Comparison of ENCODE assay signal across 11 cellular contexts in genomic region chr11:132942611-132943324, GRCh38.
DNase-seq lines count a peak whose midpoint lies in the region; ATAC-seq and TF ChIP-seq lines count a peak whose summit lies in the region.
"Had no signal": no experiment of that assay in that cellular context is flagged by ENCODE, and none has a peak within 500 bp of the region (broad histone marks: within the 10 kb centered on the region; RNA-seq: fewer than 3 reads in every experiment).

No MANE protein-coding gene starts in this region.

- intact Hi-C loops in stomach (cut with DNase I; ENCODE audit: low total_unique reads) = no loop called here

- WGBS in GM23248 (ENCODE audit: low coverage in 1 of 2, low lambda C conversion rate in 2 of 2, missing lambda C conversion rate in 2 of 2), 2 experiments = 46 to 49% methylated on average over 23 to 39 of the region's 41 CpGs
- 17% methylated on average over 13 of the region's 41 CpGs for WGBS in SK-N-SH (ENCODE audit: low lambda C conversion rate)
- no CpG with 5 or more reads among the region's 41 CpGs for WGBS in iPS DF 6.9 (ENCODE audit: insufficient coverage, insufficient read length)
- WGBS in stomach, 5 donors = 8 to 40% (median 23%) methylated on average over 11 to 39 of the region's 41 CpGs

- H3K27ac ChIP-seq in GM23248 = no peak overlapping the region
- H3K27ac ChIP-seq in SK-N-SH (ENCODE audit: low read depth in 2 of 2, low read length in 1 of 2) = no peak overlapping the region
- no peak overlapping the region for H3K27ac ChIP-seq in iPS DF 6.9 (ENCODE audit: low read length)
- H3K27ac ChIP-seq in stomach = no peak overlapping the region
- H3K27ac ChIP-seq: left lung had no signal

- H3K4me3 ChIP-seq in GM23248 = peak overlapping the region; percentile 68
- H3K4me3 ChIP-seq in SK-N-SH (ENCODE audit: low read depth in 2 of 2, low read length in 1 of 2) = peak overlapping the region in 1 of 2 experiments; percentile 44; a peak in 2 of 4 replicates
- peak overlapping the region; percentile 63; the same call in 1 of the 2 replicates for H3K4me3 ChIP-seq in iPS DF 6.9 (ENCODE audit: low read length)
- peak overlapping the region; percentile 50 for H3K4me3 ChIP-seq in retinal pigment epithelial cell (ENCODE audit: low read length)
- peak overlapping the region in 1 of 4 donors; percentile 43 for H3K4me3 ChIP-seq in stomach
- H3K4me3 ChIP-seq: left lung had no signal

- no peak for TF ChIP-seq POLR2A in stomach (IDR thresholded peaks at IDR 0.05)

- no peak for TF ChIP-seq EP300 in SK-N-SH (IDR thresholded peaks at IDR 0.05; ENCODE audit: borderline replicate concordance in 1 of 2, low read depth in 1 of 2, low read length in 1 of 2)
- TF ChIP-seq EP300 in stomach (IDR thresholded peaks at IDR 0.05) = no peak

- H3K9me2 ChIP-seq in GM23248 (ENCODE audit: insufficient read depth) (no peaks in the 10 kb centered on the region), SK-N-SH (no peaks in the 10 kb centered on the region)

- peaks cover 11% of the 10 kb centered on the region; the same call in 1 of the 2 replicates for H3K27me3 ChIP-seq in GM23248 (replicated peaks; ENCODE audit: insufficient read depth)
- H3K27me3 ChIP-seq in SK-N-SH (ENCODE audit: insufficient read depth) = peaks cover 4% of the 10 kb centered on the region; the same call in 1 of the 2 replicates
- peaks cover 4% of the 10 kb centered on the region; the same call in 1 of the 2 replicates for H3K27me3 ChIP-seq in iPS DF 6.9 (ENCODE audit: control insufficient read depth, insufficient read depth, low read length)
- peaks cover 9 to 49% (median 30%) of the 10 kb centered on the region in 3 donors for H3K27me3 ChIP-seq in stomach

- TF ChIP-seq CTCF in SK-N-SH (IDR thresholded peaks at IDR 0.05) (peak; percentile 20), retinal pigment epithelial cell (conservative IDR thresholded peaks at IDR 0.05; ENCODE audit: low read depth, low read length) (peak; percentile 38), stomach (IDR thresholded peaks at IDR 0.05) (no peak)

- H3K36me3 ChIP-seq in GM23248 (ENCODE audit: low read depth) (no peaks in the 10 kb centered on the region), SK-N-SH (replicated peaks in 1 of 2; ENCODE audit: control insufficient read depth in 1 of 2, insufficient read depth in 2 of 2, low read length in 1 of 2) (no peaks in the 10 kb centered on the region), iPS DF 6.9 (ENCODE audit: control insufficient read depth, insufficient read depth, low read length) (no peaks in the 10 kb centered on the region), stomach (no peaks in the 10 kb centered on the region)
- H3K36me3 ChIP-seq: left lung had no signal

- no peak for ATAC-seq in GM18907 (IDR thresholded peaks at IDR 0.05; ENCODE audit: unreplicated experiment)
- ATAC-seq: left lung had no signal

- H4K20me1 ChIP-seq in GM23248 (ENCODE audit: insufficient read depth) = no peaks in the 10 kb centered on the region
- no peaks in the 10 kb centered on the region for H4K20me1 ChIP-seq in SK-N-SH (ENCODE audit: insufficient read depth)

- H2AFZ ChIP-seq in GM23248 (peak overlapping the region; percentile 58), SK-N-SH (ENCODE audit: low read depth) (no peak overlapping the region)

- no peaks in the 10 kb centered on the region for H3K9me3 ChIP-seq in GM23248 (ENCODE audit: low read depth)
- no peaks in the 10 kb centered on the region for H3K9me3 ChIP-seq in SK-N-SH
- H3K9me3 ChIP-seq in iPS DF 6.9 (ENCODE audit: control insufficient read depth, insufficient read depth, low read length) = no peaks in the 10 kb centered on the region
- no peaks in the 10 kb centered on the region for H3K9me3 ChIP-seq in stomach
- H3K9me3 ChIP-seq: left lung had no signal

- H3K4me1 ChIP-seq in GM23248 (ENCODE audit: insufficient read depth) (0 out of 2 replicates have a peak, but pooled peaks cover 3% of the 10 kb centered on the region), SK-N-SH (ENCODE audit: control insufficient read depth in 1 of 2, insufficient read depth in 2 of 2, low read depth in 1 of 2, low read length in 1 of 2) (no peaks in the 10 kb centered on the region; a peak in 1 of 4 replicates), iPS DF 6.9 (ENCODE audit: control insufficient read depth, insufficient read depth, low read length) (no peaks in the 10 kb centered on the region; the same call in 1 of the 2 replicates), stomach (peaks cover 8 to 15% (median 15%) of the 10 kb centered on the region in 4 donors)
- H3K4me1 ChIP-seq: left lung had no signal

- in situ Hi-C loops in GM23248 (cut with MboI) = no loop called here

- CTCF ChIA-PET in SK-N-SH (lab: Yijun Ruan, JAX) = interaction anchor here (0.7 to 2.9 kb wide), 15 partner anchors 8 to 1248 kb away, joined by 3 to 23 read pairs (median 3); no protein-coding TSS in a partner anchor

- peak overlapping the region; percentile 73 for H3K4me2 ChIP-seq in GM23248 (ENCODE audit: unreplicated experiment)
- H3K4me2 ChIP-seq in SK-N-SH = peak overlapping the region; percentile 57; the same call in 1 of the 2 replicates

- POLR2A ChIA-PET in SK-N-SH (lab: Yijun Ruan, JAX) = no interaction called here

- 0 out of 2 replicates have a peak, but pooled peaks cover 4% of the 10 kb centered on the region for H3F3A ChIP-seq in GM23248 (ENCODE audit: insufficient read depth)
- H3F3A ChIP-seq in SK-N-SH (replicated peaks; ENCODE audit: insufficient read depth) = no peaks in the 10 kb centered on the region

- TF ChIP-seq RAD21 in SK-N-SH (IDR thresholded peaks at IDR 0.05; ENCODE audit: low read length) = no peak

- H3K9ac ChIP-seq in GM23248 = no peak overlapping the region
- no peak overlapping the region for H3K9ac ChIP-seq in SK-N-SH

- H3K79me2 ChIP-seq in GM23248 (ENCODE audit: insufficient read depth) (no peaks in the 10 kb centered on the region), SK-N-SH (ENCODE audit: insufficient read depth) (no peaks in the 10 kb centered on the region)

- no peak for DNase-seq in GM23248
- DNase-seq in SK-N-SH = peak; percentile 49
- no peak for DNase-seq in iPS DF 6.9 (ENCODE audit: low read depth, low spot score)
- DNase-seq in retinal pigment epithelial cell (ENCODE audit: low read depth) = no peak
- DNase-seq in NCI-H1105 treated with DMSO at 0.1 percent for 48 hours (lab: John Stamatoyannopoulos, UW) = no peak
- DNase-seq in stomach = no peak
- DNase-seq: activated CD4-positive, alpha-beta T cell treated with anti-CD3 and anti-CD28 coated beads, Interleukin-2, amount 10 ng/mL, durations not matched to agents 7 days and 5 days; activated naive CD4-positive, alpha-beta T cell treated with anti-CD3 and anti-CD28 coated beads, Interleukin-2, amount 10 ng/mL, durations not matched to agents 7 days and 5 days; Kasumi-1 had no signal

TF ChIP-seq in SK-N-SH, 30 proteins besides CTCF, POLR2A, EP300 and RAD21:
- TF ChIP-seq CHD2 (IDR thresholded peaks at IDR 0.05; ENCODE audit: low read length, partially characterized antibody) = no peak
- TF ChIP-seq NRF1 (IDR thresholded peaks at IDR 0.05; ENCODE audit: low read depth, low read length) = no peak
- no peak for TF ChIP-seq YY1 (IDR thresholded peaks at IDR 0.05; ENCODE audit: low read depth)
- TF ChIP-seq EZH2phosphoT487 (IDR thresholded peaks at IDR 0.05; ENCODE audit: borderline replicate concordance, low read depth) = no peak
- no peak for TF ChIP-seq GATA2 (CRISPR knock-in tag; IDR thresholded peaks at IDR 0.05)
- TF ChIP-seq POLR2AphosphoS5 (IDR thresholded peaks at IDR 0.05; ENCODE audit: low read depth, low read length) = no peak
- TF ChIP-seq TEAD4 (IDR thresholded peaks at IDR 0.05; ENCODE audit: borderline replicate concordance, insufficient read depth) = no peak
- TF ChIP-seq USF2 (IDR thresholded peaks at IDR 0.05; ENCODE audit: borderline replicate concordance, low read depth, low read length) = no peak
- no peak for TF ChIP-seq RFX5 (IDR thresholded peaks at IDR 0.05; ENCODE audit: low read length)
- TF ChIP-seq USF1 (IDR thresholded peaks at IDR 0.05; ENCODE audit: borderline replicate concordance, low read depth) = no peak
- TF ChIP-seq MXI1 (IDR thresholded peaks at IDR 0.05; ENCODE audit: low read depth, low read length) = no peak
- no peak for TF ChIP-seq TCF12 (IDR thresholded peaks at IDR 0.05)
- no peak for TF ChIP-seq ZBTB33 (IDR thresholded peaks at IDR 0.05; ENCODE audit: borderline replicate concordance, low read depth)
- TF ChIP-seq NFIC (IDR thresholded peaks at IDR 0.05; ENCODE audit: borderline replicate concordance) = no peak

Comparison
In these comparisons a context has a peak if more than half of its experiments do, and no peak if none do; other contexts are left out.
1. CTCF ChIP-seq: peak in SK-N-SH (single experiment) and retinal pigment epithelial cell (single experiment); none in stomach (0 of 7).